ENCODE assay signal across 37 cellular contexts in genomic region chr18:7671105-7671504, GRCh38.
"Had no signal": no experiment of that assay in that cellular context is flagged by ENCODE, and none has a peak within 500 bp of the region (broad histone marks: within the 10 kb centered on the region; RNA-seq: fewer than 3 reads in every experiment).

No MANE protein-coding gene starts in this region.

- ATAC-seq: activated naive CD4-positive, alpha-beta T cell treated with anti-CD3 and anti-CD28 coated beads, Interleukin-2, amount 50 U/mL, for 72 hours; activated naive CD8-positive, alpha-beta T cell treated with anti-CD3 and anti-CD28 coated beads, Interleukin-2, amount 50 U/mL, for 24 hours; activated T-cell treated with anti-CD3 and anti-CD28 coated beads, Interleukin-2, amount 50 U/mL, for 4 hours; activated T-cell treated with anti-CD3 and anti-CD28 coated beads, Interleukin-2, amount 50 U/mL, for 72 hours; activated T-helper 17 cell treated with anti-CD3 and anti-CD28 coated beads, Interleukin-2, amount 50 U/mL, for 72 hours; body of pancreas had no signal

- H3K27ac ChIP-seq: adrenal gland, ascending aorta, body of pancreas, brain microvascular endothelial cell, breast epithelium, cardiac muscle cell had no signal

- H3K36me3 ChIP-seq: adrenal gland, ascending aorta, brain microvascular endothelial cell, breast epithelium, cardiac muscle cell had no signal

- H3K4me1 Mint-ChIP-seq: activated naive CD4-positive, alpha-beta T cell treated with anti-CD3 and anti-CD28 coated beads, Interleukin-2, amount 10 ng/mL, durations not matched to agents 7 days and 5 days; activated naive CD4-positive, alpha-beta T cell treated with anti-CD3 and anti-CD28 coated beads, Interleukin-2, amount 50 U/mL, for 24 hours; activated naive CD8-positive, alpha-beta T cell treated with anti-CD3 and anti-CD28 coated beads for 36 hours; activated naive CD8-positive, alpha-beta T cell treated with anti-CD3 and anti-CD28 coated beads, Interleukin-2, amount 10 ng/mL, durations not matched to agents 7 days and 5 days; activated naive CD8-positive, alpha-beta T cell treated with anti-CD3 and anti-CD28 coated beads, Interleukin-2, amount 50 U/mL, for 24 hours; activated T-helper 17 cell treated with anti-CD3 and anti-CD28 coated beads, Interleukin-2, amount 50 U/mL, for 72 hours; central memory CD8-positive, alpha-beta T cell had no signal

- H3K9me3 ChIP-seq: adrenal gland, ascending aorta, body of pancreas, breast epithelium had no signal

- H3K27me3 ChIP-seq: adrenal gland, ascending aorta, body of pancreas, brain microvascular endothelial cell, breast epithelium, cardiac muscle cell had no signal

- H3K27me3 Mint-ChIP-seq: activated naive CD4-positive, alpha-beta T cell treated with anti-CD3 and anti-CD28 coated beads, Interleukin-2, amount 10 ng/mL, durations not matched to agents 7 days and 5 days; activated naive CD4-positive, alpha-beta T cell treated with anti-CD3 and anti-CD28 coated beads, Interleukin-2, amount 50 U/mL, for 24 hours; activated naive CD8-positive, alpha-beta T cell; activated naive CD8-positive, alpha-beta T cell treated with anti-CD3 and anti-CD28 coated beads for 36 hours; activated naive CD8-positive, alpha-beta T cell treated with anti-CD3 and anti-CD28 coated beads, Interleukin-2, amount 10 ng/mL, durations not matched to agents 7 days and 5 days; activated naive CD8-positive, alpha-beta T cell treated with anti-CD3 and anti-CD28 coated beads, Interleukin-2, amount 50 U/mL, for 24 hours; activated T-helper 17 cell treated with anti-CD3 and anti-CD28 coated beads, Interleukin-2, amount 50 U/mL, for 72 hours; central memory CD8-positive, alpha-beta T cell had no signal

- DNase-seq: activated effector memory CD4-positive, alpha-beta T cell treated with anti-CD3 and anti-CD28 coated beads, Interleukin-2, amount 50 U/mL, for 16 hours; activated effector memory CD4-positive, alpha-beta T cell treated with Interleukin-2 at 50 U/mL for 16 hours; activated gamma-delta T cell; activated gamma-delta T cell treated with Interleukin-2 at 50 U/mL for 16 hours; activated naive CD4-positive, alpha-beta T cell; activated naive CD4-positive, alpha-beta T cell treated with anti-CD3 and anti-CD28 coated beads for 36 hours; activated naive CD4-positive, alpha-beta T cell treated with anti-CD3 and anti-CD28 coated beads, Interleukin-2, amount 10 ng/mL, durations not matched to agents 7 days and 5 days; activated naive CD4-positive, alpha-beta T cell treated with anti-CD3 and anti-CD28 coated beads, Interleukin-2, amount 50 U/mL, for 16 hours; activated naive CD4-positive, alpha-beta T cell treated with Interleukin-2 at 50 U/mL for 16 hours; activated naive CD8-positive, alpha-beta T cell treated with anti-CD3 and anti-CD28 coated beads for 36 hours; activated naive CD8-positive, alpha-beta T cell treated with anti-CD3 and anti-CD28 coated beads, Interleukin-2, amount 10 ng/mL, durations not matched to agents 7 days and 5 days; activated naive CD8-positive, alpha-beta T cell treated with anti-CD3 and anti-CD28 coated beads, Interleukin-2, amount 50 U/mL, for 24 hours; activated T-cell treated with anti-CD3 and anti-CD28 coated beads, Interleukin-2, amount 50 U/mL, for 1 hour; activated T-cell treated with anti-CD3 and anti-CD28 coated beads, Interleukin-2, amount 50 U/mL, for 4 hours; activated T-cell treated with anti-CD3 and anti-CD28 coated beads, Interleukin-2, amount 50 U/mL, for 48 hours; activated T-cell treated with anti-CD3 and anti-CD28 coated beads, Interleukin-2, amount 50 U/mL, for 72 hours; adrenal gland; amniotic stem cell; amygdala; anterior cingulate cortex; aorta; body of pancreas; brain microvascular endothelial cell; caudate nucleus; central memory CD4-positive, alpha-beta T cell; cerebellar nuclear complex had no signal

- H3K4me1 ChIP-seq: adrenal gland, breast epithelium had no signal

- H3K36me3 Mint-ChIP-seq: activated naive CD4-positive, alpha-beta T cell treated with anti-CD3 and anti-CD28 coated beads, Interleukin-2, amount 10 ng/mL, durations not matched to agents 7 days and 5 days; activated naive CD4-positive, alpha-beta T cell treated with anti-CD3 and anti-CD28 coated beads, Interleukin-2, amount 50 U/mL, for 24 hours; activated naive CD8-positive, alpha-beta T cell; activated naive CD8-positive, alpha-beta T cell treated with anti-CD3 and anti-CD28 coated beads for 36 hours; activated naive CD8-positive, alpha-beta T cell treated with anti-CD3 and anti-CD28 coated beads, Interleukin-2, amount 10 ng/mL, durations not matched to agents 7 days and 5 days; brain had no signal

- H3K4me3 Mint-ChIP-seq: activated naive CD4-positive, alpha-beta T cell treated with anti-CD3 and anti-CD28 coated beads for 36 hours; activated naive CD4-positive, alpha-beta T cell treated with anti-CD3 and anti-CD28 coated beads, Interleukin-2, amount 10 ng/mL, durations not matched to agents 7 days and 5 days; activated naive CD4-positive, alpha-beta T cell treated with anti-CD3 and anti-CD28 coated beads, Interleukin-2, amount 50 U/mL, for 24 hours; activated naive CD8-positive, alpha-beta T cell; activated naive CD8-positive, alpha-beta T cell treated with anti-CD3 and anti-CD28 coated beads for 36 hours; activated naive CD8-positive, alpha-beta T cell treated with anti-CD3 and anti-CD28 coated beads, Interleukin-2, amount 10 ng/mL, durations not matched to agents 7 days and 5 days; activated naive CD8-positive, alpha-beta T cell treated with anti-CD3 and anti-CD28 coated beads, Interleukin-2, amount 50 U/mL, for 24 hours; activated T-cell treated with anti-CD3 and anti-CD28 coated beads, Interleukin-2, amount 50 U/mL, for 4 hours; activated T-cell treated with anti-CD3 and anti-CD28 coated beads, Interleukin-2, amount 50 U/mL, for 72 hours; activated T-helper 1 cell treated with anti-CD3 and anti-CD28 coated beads, Interleukin-12 subunit alpha, Interleukin-12 subunit beta, Interleukin-2, Interleukin-4 antibody, amounts not matched to agents 30 ng/mL and 10 ng/mL and 1 ng/mL, durations not matched to agents 14 hours and 24 hours and 36 hours; activated T-helper 17 cell treated with anti-CD3 and anti-CD28 coated beads, Interleukin-2, amount 50 U/mL, for 72 hours; brain; central memory CD8-positive, alpha-beta T cell had no signal

- H3K9me3 Mint-ChIP-seq: activated naive CD4-positive, alpha-beta T cell treated with anti-CD3 and anti-CD28 coated beads for 36 hours; activated naive CD4-positive, alpha-beta T cell treated with anti-CD3 and anti-CD28 coated beads, Interleukin-2, amount 50 U/mL, for 24 hours; activated naive CD8-positive, alpha-beta T cell treated with anti-CD3 and anti-CD28 coated beads for 36 hours; activated naive CD8-positive, alpha-beta T cell treated with anti-CD3 and anti-CD28 coated beads, Interleukin-2, amount 10 ng/mL, durations not matched to agents 7 days and 5 days; activated naive CD8-positive, alpha-beta T cell treated with anti-CD3 and anti-CD28 coated beads, Interleukin-2, amount 50 U/mL, for 24 hours; activated T-cell treated with anti-CD3 and anti-CD28 coated beads, Interleukin-2, amount 50 U/mL, for 4 hours; activated T-cell treated with anti-CD3 and anti-CD28 coated beads, Interleukin-2, amount 50 U/mL, for 72 hours; activated T-helper 1 cell treated with anti-CD3 and anti-CD28 coated beads, Interleukin-12 subunit alpha, Interleukin-12 subunit beta, Interleukin-2, Interleukin-4 antibody, amounts not matched to agents 30 ng/mL and 10 ng/mL and 1 ng/mL, durations not matched to agents 14 hours and 24 hours and 36 hours; activated T-helper 17 cell treated with anti-CD3 and anti-CD28 coated beads, Interleukin-2, amount 50 U/mL, for 72 hours; activated T-helper 2 cell treated with anti-CD3 and anti-CD28 coated beads, Interferon-gamma antibody, Interleukin-2, Interleukin-4, amounts not matched to agents 10 μg/mL and 5 μg/mL and 100 μg/mL, durations not matched to agents 14 hours and 24 hours and 36 hours; brain had no signal

- H3K27ac Mint-ChIP-seq: activated naive CD4-positive, alpha-beta T cell treated with anti-CD3 and anti-CD28 coated beads for 36 hours; activated naive CD4-positive, alpha-beta T cell treated with anti-CD3 and anti-CD28 coated beads, Interleukin-2, amount 10 ng/mL, durations not matched to agents 7 days and 5 days; activated naive CD4-positive, alpha-beta T cell treated with anti-CD3 and anti-CD28 coated beads, Interleukin-2, amount 50 U/mL, for 24 hours; activated naive CD4-positive, alpha-beta T cell treated with anti-CD3 and anti-CD28 coated beads, Interleukin-2, amount 50 U/mL, for 72 hours; activated naive CD8-positive, alpha-beta T cell; activated naive CD8-positive, alpha-beta T cell treated with anti-CD3 and anti-CD28 coated beads for 36 hours; activated naive CD8-positive, alpha-beta T cell treated with anti-CD3 and anti-CD28 coated beads, Interleukin-2, amount 10 ng/mL, durations not matched to agents 7 days and 5 days; activated naive CD8-positive, alpha-beta T cell treated with anti-CD3 and anti-CD28 coated beads, Interleukin-2, amount 50 U/mL, for 24 hours; activated T-cell treated with anti-CD3 and anti-CD28 coated beads, Interleukin-2, amount 50 U/mL, for 72 hours; activated T-helper 1 cell treated with anti-CD3 and anti-CD28 coated beads, Interleukin-12 subunit alpha, Interleukin-12 subunit beta, Interleukin-2, Interleukin-4 antibody, amounts not matched to agents 30 ng/mL and 10 ng/mL and 1 ng/mL, durations not matched to agents 14 hours and 24 hours and 36 hours; activated T-helper 17 cell treated with anti-CD3 and anti-CD28 coated beads, Interleukin-2, amount 50 U/mL, for 72 hours; activated T-helper 2 cell treated with anti-CD3 and anti-CD28 coated beads, Interferon-gamma antibody, Interleukin-2, Interleukin-4, amounts not matched to agents 10 μg/mL and 5 μg/mL and 100 μg/mL, durations not matched to agents 14 hours and 24 hours and 36 hours; brain had no signal

- H3K4me3 ChIP-seq: adrenal gland, ascending aorta, body of pancreas, breast epithelium, cardiac muscle cell had no signal
